ENCODE assay signal across 26 cellular contexts in the genomic region with DNA sequence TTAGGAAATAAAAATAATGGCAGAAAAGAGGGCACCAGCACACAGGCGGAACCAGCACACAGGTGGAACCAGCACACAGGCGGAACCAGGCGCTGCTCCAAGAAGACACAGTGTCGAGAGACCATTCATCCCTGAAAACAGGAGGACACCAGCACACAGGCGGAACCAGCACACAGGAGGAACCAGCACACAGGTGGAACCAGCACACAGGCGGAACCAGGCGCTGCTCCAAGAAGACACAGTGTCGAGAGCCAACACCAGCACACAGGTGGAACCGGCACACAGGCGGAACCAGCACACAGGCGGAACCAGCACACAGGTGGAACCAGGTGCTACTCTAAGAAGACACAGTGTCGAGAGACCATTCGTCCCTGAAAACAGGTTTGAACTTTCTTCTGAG.
"Had no signal": no experiment of that assay in that cellular context is flagged by ENCODE, and none has a peak within 500 bp of the region (broad histone marks: within the 10 kb centered on the region; RNA-seq: fewer than 3 reads in every experiment).

No MANE protein-coding gene starts in this region.

- H3K4me1 ChIP-seq: heart left ventricle, lower lobe of right lung, neural progenitor cell, stomach, tibial artery, upper lobe of right lung had no signal

- H3K4me3 ChIP-seq: heart left ventricle, lower lobe of right lung, neural progenitor cell, ovary, skin epidermis, stomach, thoracic aorta, tibial artery, upper lobe of right lung had no signal

- H3K27ac ChIP-seq: heart left ventricle, lower lobe of right lung, neural progenitor cell, ovary, skin epidermis, stomach, thoracic aorta, tibial artery, upper lobe of right lung had no signal

- H3K36me3 ChIP-seq: heart left ventricle, lower lobe of right lung, neural progenitor cell, ovary, stomach, thoracic aorta, tibial artery, upper lobe of right lung had no signal

- H3K9me3 ChIP-seq: heart left ventricle, lower lobe of right lung, thoracic aorta, tibial artery, upper lobe of right lung had no signal

- ATAC-seq: heart left ventricle; left cardiac atrium; left lobe of liver; lower lobe of right lung; naive thymus-derived CD8-positive, alpha-beta T cell; right cardiac atrium; sciatic nerve; stimulated activated naive B cell treated with anti-CD40 and anti-IgM and Interleukin-4, amounts not matched to agents 10 μg/mL and 1 μg/mL and 100 μg/mL, for 72 hours; stimulated activated naive CD8-positive, alpha-beta T cell treated with anti-CD3 and anti-CD28 coated beads, Interleukin-15, Interleukin-2, amounts not matched to agents 100 U/mL and 50 U/mL, for 24 hours; upper lobe of right lung had no signal

- H3K27me3 ChIP-seq: heart left ventricle, neural progenitor cell, ovary, upper lobe of right lung had no signal

- DNase-seq: hippocampal formation; kidney glomerular epithelial cell; left cardiac atrium; lower lobe of right lung; mammary epithelial cell; mesenchymal stem cell; naive thymus-derived CD8-positive, alpha-beta T cell; nephron progenitor cell; ovary; right cardiac atrium; stimulated activated CD4-positive, alpha-beta T cell treated with anti-CD3 and anti-CD28 coated beads, Interleukin-12 subunit alpha, Interleukin-12 subunit beta, amount 100 ng/mL, for 4 hours; stimulated activated CD4-positive, alpha-beta T cell treated with anti-CD3 and anti-CD28 coated beads, Interleukin-15, amount 100 ng/mL, for 24 hours; stimulated activated CD4-positive, alpha-beta T cell treated with anti-CD3 and anti-CD28 coated beads, Interleukin-2, amount 100 ng/mL, for 24 hours; stimulated activated CD4-positive, alpha-beta T cell treated with anti-CD3 and anti-CD28 coated beads, Interleukin-4, amount 100 ng/mL, for 1 hour; stimulated activated naive B cell treated with anti-CD40 and anti-IgM and Interleukin-4, amounts not matched to agents 10 μg/mL and 1 μg/mL and 100 μg/mL, for 72 hours; stimulated activated naive CD8-positive, alpha-beta T cell treated with anti-CD3 and anti-CD28 coated beads, Interleukin-15, Interleukin-2, amounts not matched to agents 100 U/mL and 50 U/mL, for 24 hours; stomach; tibial artery; trophoblast cell; upper lobe of right lung had no signal
